29 cellular contexts compared by ENCODE assay signal in genomic region chr16:3965781-3966582, GRCh38.
"Had no signal": no experiment of that assay in that cellular context is flagged by ENCODE, and none has a peak within 500 bp of the region (broad histone marks: within the 10 kb centered on the region; RNA-seq: fewer than 3 reads in every experiment).

No MANE protein-coding gene starts in this region.

- H3K36me3 ChIP-seq: breast epithelium had no signal

- H3K27ac Mint-ChIP-seq: activated CD8-positive, alpha-beta T cell treated with anti-CD3 and anti-CD28 coated beads for 36 hours; activated naive CD4-positive, alpha-beta T cell treated with anti-CD3 and anti-CD28 coated beads, Interleukin-2, amount 10 ng/mL, durations not matched to agents 7 days and 5 days; activated naive CD8-positive, alpha-beta T cell treated with anti-CD3 and anti-CD28 coated beads, Interleukin-2, amount 10 ng/mL, durations not matched to agents 7 days and 5 days; activated T-cell treated with anti-CD3 and anti-CD28 coated beads, Interleukin-2, amount 50 U/mL, for 72 hours; activated T-helper 2 cell treated with anti-CD3 and anti-CD28 coated beads, Interferon-gamma antibody, Interleukin-2, Interleukin-4, amounts not matched to agents 10 μg/mL and 5 μg/mL and 100 μg/mL, durations not matched to agents 14 hours and 24 hours and 36 hours had no signal

- H3K27ac ChIP-seq: adrenal gland, breast epithelium, KMS-11 had no signal

- H3K4me3 Mint-ChIP-seq: activated CD8-positive, alpha-beta T cell treated with anti-CD3 and anti-CD28 coated beads for 36 hours; activated naive CD4-positive, alpha-beta T cell treated with anti-CD3 and anti-CD28 coated beads, Interleukin-2, amount 10 ng/mL, durations not matched to agents 7 days and 5 days; activated naive CD8-positive, alpha-beta T cell treated with anti-CD3 and anti-CD28 coated beads, Interleukin-2, amount 10 ng/mL, durations not matched to agents 7 days and 5 days; activated T-cell treated with anti-CD3 and anti-CD28 coated beads, Interleukin-2, amount 50 U/mL, for 72 hours; T-cell had no signal

- H3K27me3 Mint-ChIP-seq: activated naive CD8-positive, alpha-beta T cell treated with anti-CD3 and anti-CD28 coated beads, Interleukin-2, amount 10 ng/mL, durations not matched to agents 7 days and 5 days; T-cell had no signal

- H3K4me3 ChIP-seq: adrenal gland, breast epithelium, SK-N-MC had no signal

- H3K4me1 ChIP-seq: breast epithelium had no signal

- H3K9me3 Mint-ChIP-seq: activated naive CD8-positive, alpha-beta T cell treated with anti-CD3 and anti-CD28 coated beads, Interleukin-2, amount 10 ng/mL, durations not matched to agents 7 days and 5 days; activated T-cell treated with anti-CD3 and anti-CD28 coated beads, Interleukin-2, amount 50 U/mL, for 72 hours; activated T-helper 2 cell treated with anti-CD3 and anti-CD28 coated beads, Interferon-gamma antibody, Interleukin-2, Interleukin-4, amounts not matched to agents 10 μg/mL and 5 μg/mL and 100 μg/mL, durations not matched to agents 14 hours and 24 hours and 36 hours; T-cell had no signal

- ATAC-seq: activated CD4-positive, CD25-positive, alpha-beta regulatory T cell treated with anti-CD3 and anti-CD28 coated beads, Interleukin-2, amount 50 U/mL, for 24 hours; activated CD8-positive, alpha-beta T cell treated with anti-CD3 and anti-CD28 coated beads for 36 hours; activated T-cell treated with anti-CD3 and anti-CD28 coated beads, Interleukin-2, amount 50 U/mL, for 72 hours; Panc1; Right ventricle myocardium inferior; T-cell had no signal

- H3K9me3 ChIP-seq: adrenal gland, breast epithelium had no signal

- H3K27me3 ChIP-seq: adrenal gland, breast epithelium had no signal

- DNase-seq: activated CD4-positive, alpha-beta T cell treated with anti-CD3 and anti-CD28 coated beads for 4 hours; activated CD8-positive, alpha-beta memory T cell treated with anti-CD3 and anti-CD28 coated beads, Interleukin-2, amount 50 U/mL, for 4 hours; activated CD8-positive, alpha-beta T cell treated with anti-CD3 and anti-CD28 coated beads for 36 hours; activated gamma-delta T cell treated with Interleukin-2 at 50 U/mL for 16 hours; activated naive CD4-positive, alpha-beta T cell treated with anti-CD3 and anti-CD28 coated beads, Interleukin-2, amount 10 ng/mL, durations not matched to agents 7 days and 5 days; activated naive CD8-positive, alpha-beta T cell treated with anti-CD3 and anti-CD28 coated beads, Interleukin-2, amount 10 ng/mL, durations not matched to agents 7 days and 5 days; activated T-cell treated with anti-CD3 and anti-CD28 coated beads, Interleukin-2, amount 50 U/mL, for 72 hours; adrenal gland; anterior cingulate cortex; central memory CD4-positive, alpha-beta T cell; NCI-H1092; NCI-H1417 treated with DMSO at 0.1 percent for 48 hours; NCI-H1694; NCI-H2029; NCI-H2107; NCI-H2171 treated with DMSO at 0.1 percent for 48 hours; NCI-H345; NCI-H510A; NCI-H526 treated with DMSO at 0.1 percent for 48 hours; NCI-H82; RPMI8226; T-cell had no signal
